ENCODE assay signal across 14 cellular contexts in the genomic region with DNA sequence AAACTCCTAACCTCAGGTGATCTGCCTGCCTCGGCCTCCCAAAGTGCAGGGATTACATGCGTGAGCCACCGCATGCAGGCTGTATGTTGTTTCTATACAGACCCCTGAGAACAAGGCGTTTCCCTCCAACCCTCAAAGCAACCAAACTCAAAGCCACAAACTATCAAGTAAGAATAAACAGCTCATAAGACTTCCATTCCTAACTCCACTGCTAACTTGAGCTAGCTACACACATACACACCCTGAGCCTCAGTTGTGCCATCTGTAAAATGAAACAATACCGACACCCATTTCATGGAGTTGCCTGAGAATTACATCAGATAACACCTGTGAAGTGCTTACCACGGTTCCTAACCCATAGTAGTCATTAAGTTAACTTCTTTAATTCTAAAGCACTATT.
DNase-seq lines count a peak whose midpoint lies in the region; ATAC-seq, FAIRE-seq and TF ChIP-seq lines count a peak whose summit lies in the region.
"Had no signal": no experiment of that assay in that cellular context is flagged by ENCODE, and none has a peak within 500 bp of the region (broad histone marks: within the 10 kb centered on the region; RNA-seq: fewer than 3 reads in every experiment).

No MANE protein-coding gene starts in this region.

- peak overlapping the region; percentile 10 for H3K4me3 Mint-ChIP-seq in activated naive CD4-positive, alpha-beta T cell treated with anti-CD3 and anti-CD28 coated beads, Interleukin-2, amount 10 ng/mL, durations not matched to agents 7 days and 5 days
- H3K4me3 Mint-ChIP-seq in activated CD4-positive, alpha-beta memory T cell treated with anti-CD3 and anti-CD28 coated beads for 36 hours: peak overlapping the region; percentile 17

- intact Hi-C loops in activated CD4-positive, alpha-beta memory T cell treated with anti-CD3 and anti-CD28 coated beads for 36 hours (cut with micrococcal nuclease): no loop called here
- intact Hi-C loops in left lung (cut with DNase I) (no loop called here), transverse colon (cut with DNase I; ENCODE audit: low total_unique reads) (no loop called here)

- TF ChIP-seq EP300 in transverse colon (IDR thresholded peaks at IDR 0.05; ENCODE audit: low read depth): no peak

- whole genome bisulfite sequencing in transverse colon (ENCODE audit: low coverage in 1 of 2), 2 donors: 61 to 73% methylated on average over 2 to 6 of the region's 6 CpGs

- no peaks in the 10 kb centered on the region for H3K27me3 Mint-ChIP-seq in activated naive CD4-positive, alpha-beta T cell treated with anti-CD3 and anti-CD28 coated beads, Interleukin-2, amount 10 ng/mL, durations not matched to agents 7 days and 5 days
- H3K27me3 Mint-ChIP-seq in activated CD4-positive, alpha-beta memory T cell treated with anti-CD3 and anti-CD28 coated beads for 36 hours: no peaks in the 10 kb centered on the region

- H3K4me3 ChIP-seq in left lung (no peak overlapping the region), transverse colon (no peak overlapping the region)
- H3K4me3 ChIP-seq: GM23248 had no signal

- no peak for TF ChIP-seq POLR2A in transverse colon (IDR thresholded peaks at IDR 0.05)

- POLR2A ChIA-PET in activated CD4-positive, alpha-beta memory T cell treated with anti-CD3 and anti-CD28 coated beads for 36 hours (lab: Charles Lee): interaction anchor here (1.2 to 4.3 kb wide), 5 partner anchors 8 to 70 kb away, joined by 3 to 22 read pairs (median 4); partner anchors contain the start of gene SERINC5

- TF ChIP-seq CTCF in left lung (IDR thresholded peaks at IDR 0.05): no peak
- TF ChIP-seq CTCF in transverse colon (IDR thresholded peaks at IDR 0.05): no peak

- in situ Hi-C loops in transverse colon (cut with MboI; ENCODE audit: low pct_ligation_motif_present in 1 of 4, low pct_unique_long_range_greater_than_20kb in 1 of 4, low sequenced_read_pairs in 3 of 4): no loop called here

- no peaks in the 10 kb centered on the region for H3K9me3 Mint-ChIP-seq in activated naive CD4-positive, alpha-beta T cell treated with anti-CD3 and anti-CD28 coated beads, Interleukin-2, amount 10 ng/mL, durations not matched to agents 7 days and 5 days
- no peaks in the 10 kb centered on the region for H3K9me3 Mint-ChIP-seq in activated CD4-positive, alpha-beta memory T cell treated with anti-CD3 and anti-CD28 coated beads for 36 hours

- peak overlapping the region; percentile 53 to 62 for H3K27ac ChIP-seq in left lung
- H3K27ac ChIP-seq in transverse colon: peak overlapping the region; percentile 73 to 85 (median 78)
- H3K27ac ChIP-seq: GM23248 had no signal

- ATAC-seq in left lung (no peak), GM18511 (IDR thresholded peaks at IDR 0.05; ENCODE audit: unreplicated experiment) (no peak)

- H3K36me3 Mint-ChIP-seq in activated naive CD4-positive, alpha-beta T cell treated with anti-CD3 and anti-CD28 coated beads, Interleukin-2, amount 10 ng/mL, durations not matched to agents 7 days and 5 days: peaks cover 67% of the 10 kb centered on the region
- H3K36me3 Mint-ChIP-seq in activated CD4-positive, alpha-beta memory T cell treated with anti-CD3 and anti-CD28 coated beads for 36 hours: peaks cover 15% of the 10 kb centered on the region

- no peak for FAIRE-seq in HTR-8/SVneo (lab: Jason Lieb, UNC)

- H3K9me3 ChIP-seq in left lung: no peaks in the 10 kb centered on the region
- no peaks in the 10 kb centered on the region for H3K9me3 ChIP-seq in transverse colon

- peaks cover 25 to 52% of the 10 kb centered on the region in 2 donors for H3K4me1 ChIP-seq in left lung
- peaks cover 19 to 77% (median 64%) of the 10 kb centered on the region in 4 donors for H3K4me1 ChIP-seq in transverse colon

- H3K4me1 Mint-ChIP-seq in activated naive CD4-positive, alpha-beta T cell treated with anti-CD3 and anti-CD28 coated beads, Interleukin-2, amount 10 ng/mL, durations not matched to agents 7 days and 5 days: peaks cover 94% of the 10 kb centered on the region
- H3K4me1 Mint-ChIP-seq in activated CD4-positive, alpha-beta memory T cell treated with anti-CD3 and anti-CD28 coated beads for 36 hours (ENCODE audit: low read depth): peaks cover 84% of the 10 kb centered on the region

- DNase-seq in activated naive CD4-positive, alpha-beta T cell treated with anti-CD3 and anti-CD28 coated beads, Interleukin-2, amount 10 ng/mL, durations not matched to agents 7 days and 5 days: peak; percentile 41
- DNase-seq in activated naive CD4-positive, alpha-beta T cell treated with anti-CD3 and anti-CD28 coated beads, Interleukin-2, amount 50 U/mL, for 16 hours: no peak
- DNase-seq in activated CD4-positive, alpha-beta memory T cell treated with anti-CD3 and anti-CD28 coated beads for 36 hours: no peak
- DNase-seq in left lung (no peak), transverse colon (no peak), HTR-8/SVneo (ENCODE audit: insufficient read length, low spot score) (no peak)
- DNase-seq in central memory CD4-positive, alpha-beta T cell: no peak
- DNase-seq: caudate nucleus, foreskin fibroblast, GF-D8, GM23248, left ventricle myocardium superior, right cardiac atrium had no signal

- CTCF ChIA-PET in activated naive CD4-positive, alpha-beta T cell treated with anti-CD3 and anti-CD28 coated beads, Interleukin-2, amount 10 ng/mL, durations not matched to agents 7 days and 5 days (lab: Charles Lee): no interaction called here
- CTCF ChIA-PET in activated CD4-positive, alpha-beta memory T cell treated with anti-CD3 and anti-CD28 coated beads for 36 hours (lab: Charles Lee): no interaction called here

- H3K36me3 ChIP-seq in left lung: no peaks in the 10 kb centered on the region
- H3K36me3 ChIP-seq in transverse colon: no peaks in the 10 kb centered on the region

- peak overlapping the region; percentile 88 for H3K27ac Mint-ChIP-seq in activated naive CD4-positive, alpha-beta T cell treated with anti-CD3 and anti-CD28 coated beads, Interleukin-2, amount 10 ng/mL, durations not matched to agents 7 days and 5 days
- peak overlapping the region; percentile 81 for H3K27ac Mint-ChIP-seq in activated CD4-positive, alpha-beta memory T cell treated with anti-CD3 and anti-CD28 coated beads for 36 hours

- H3K27me3 ChIP-seq in left lung: no peaks in the 10 kb centered on the region
- no peaks in the 10 kb centered on the region for H3K27me3 ChIP-seq in transverse colon
